1 cellular context compared by ENCODE assay signal in genomic region chr15:82831894-82832600, GRCh38.
TF ChIP-seq lines count a peak whose summit lies in the region.

No MANE protein-coding gene starts in this region.

TF ChIP-seq in IMR-90, 13 proteins besides CTCF, POLR2A, EP300 and RAD21:
- TF ChIP-seq ELK1 (IDR thresholded peaks at IDR 0.05; ENCODE audit: borderline replicate concordance, low read depth, low read length) (no peak), MXI1 (IDR thresholded peaks at IDR 0.05; ENCODE audit: borderline replicate concordance, low read depth, low read length) (no peak), SMC3 (IDR thresholded peaks at IDR 0.05; ENCODE audit: low read depth, low read length) (no peak), CHD1 (IDR thresholded peaks at IDR 0.05; ENCODE audit: low read depth, low read length) (no peak), CEBPB (IDR thresholded peaks at IDR 0.05; ENCODE audit: low read depth, low read length) (no peak), MAZ (IDR thresholded peaks at IDR 0.05; ENCODE audit: borderline replicate concordance, low read depth, low read length) (no peak), USF2 (IDR thresholded peaks at IDR 0.05; ENCODE audit: low read depth, low read length) (no peak), BHLHE40 (IDR thresholded peaks at IDR 0.05; ENCODE audit: low read depth, low read length) (no peak), MAFK (IDR thresholded peaks at IDR 0.05; ENCODE audit: low read depth, low read length) (no peak), FOS (IDR thresholded peaks at IDR 0.05; ENCODE audit: low read depth, low read length) (no peak), NFE2L2 (IDR thresholded peaks at IDR 0.05; ENCODE audit: low read depth, low read length) (no peak), RFX5 (IDR thresholded peaks at IDR 0.05; ENCODE audit: low read depth, low read length) (no peak), RCOR1 (IDR thresholded peaks at IDR 0.05; ENCODE audit: insufficient replicate concordance, low read length) (no peak)
